18 cellular contexts compared by ENCODE assay signal in the genomic region with DNA sequence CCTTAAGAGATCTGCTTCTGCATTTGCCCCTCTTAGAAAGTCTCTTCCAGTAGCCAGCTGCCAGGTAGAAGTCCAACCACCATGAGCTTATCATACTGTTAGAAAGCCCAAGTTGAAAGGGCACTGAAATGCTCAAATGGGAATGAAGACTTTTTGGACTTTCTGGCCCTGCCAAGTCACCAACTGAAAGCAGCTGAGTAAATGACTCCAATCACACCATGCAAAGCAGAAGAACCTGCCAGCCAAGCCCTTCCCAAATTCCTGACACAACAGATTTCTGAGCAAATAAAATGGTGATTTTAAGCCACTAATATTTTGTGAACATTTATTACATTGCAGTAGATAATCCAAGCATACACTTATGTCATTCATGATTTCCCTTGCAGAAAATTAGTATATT. TPM values are rescaled to one million over a fixed set of nuclear protein-coding genes. Genes with fewer than 3 reads are reported as not detected.
DNase-seq lines count a peak whose midpoint lies in the region; ATAC-seq and TF ChIP-seq lines count a peak whose summit lies in the region.
"Had no signal": no experiment of that assay in that cellular context is flagged by ENCODE, and none has a peak within 500 bp of the region (broad histone marks: within the 10 kb centered on the region; RNA-seq: fewer than 3 reads in every experiment).

No MANE protein-coding gene starts in this region.

- H3K27me3 Mint-ChIP-seq in CD8-positive, alpha-beta memory T cell = peaks cover 4 to 6% of the 10 kb centered on the region in 2 donors
- H3K27me3 Mint-ChIP-seq in T-helper 17 cell (no peaks in the 10 kb centered on the region), immature natural killer cell (ENCODE audit: low read depth in 3 of 3) (peaks cover 2 to 17% (median 13%) of the 10 kb centered on the region in 3 donors), neural crest cell (ENCODE audit: low read depth) (peaks cover 41% of the 10 kb centered on the region)

- H3K36me3 Mint-ChIP-seq in CD8-positive, alpha-beta memory T cell = peaks cover 0 to 3% (median 0%) of the 10 kb centered on the region in 3 donors
- H3K36me3 Mint-ChIP-seq in T-helper 17 cell (ENCODE audit: low read depth) (no peaks in the 10 kb centered on the region), immature natural killer cell (no peaks in the 10 kb centered on the region), neural crest cell (ENCODE audit: low read depth) (no peaks in the 10 kb centered on the region)

- no peaks in the 10 kb centered on the region for H3K36me3 ChIP-seq in CD8-positive, alpha-beta memory T cell (ENCODE audit: insufficient read depth, low read length)
- H3K36me3 ChIP-seq: BE2C, Peyer's patch had no signal

- peak overlapping the region in 2 of 8 donors; percentile 15 to 25 for H3K27ac Mint-ChIP-seq in CD8-positive, alpha-beta memory T cell
- peak overlapping the region; percentile 0 for H3K27ac Mint-ChIP-seq in T-helper 17 cell
- no peak overlapping the region for H3K27ac Mint-ChIP-seq in immature natural killer cell
- H3K27ac Mint-ChIP-seq in neural crest cell (ENCODE audit: unreplicated experiment) = no peak overlapping the region
- H3K27ac Mint-ChIP-seq: HFFc6 had no signal

- no peak for TF ChIP-seq CTCF in neural crest cell (conservative IDR thresholded peaks at IDR 0.05)

- ATAC-seq in T-helper 17 cell (no peak), GM19395 (IDR thresholded peaks at IDR 0.05; ENCODE audit: unreplicated experiment) (no peak), GM21737 (IDR thresholded peaks at IDR 0.05; ENCODE audit: unreplicated experiment) (no peak)

- H3K4me3 Mint-ChIP-seq in CD8-positive, alpha-beta memory T cell = peak overlapping the region in 6 of 7 donors; percentile 7 to 71 (median 21)
- H3K4me3 Mint-ChIP-seq in T-helper 17 cell (no peak overlapping the region), immature natural killer cell (peak overlapping the region in 4 of 5 donors; percentile 2 to 29 (median 12)), neural crest cell (peak overlapping the region; percentile 79)
- H3K4me3 Mint-ChIP-seq: HFFc6 had no signal

- H3K9me3 ChIP-seq in CD8-positive, alpha-beta memory T cell (ENCODE audit: low read length) = no peaks in the 10 kb centered on the region
- no peaks in the 10 kb centered on the region for H3K9me3 ChIP-seq in T-helper 17 cell (ENCODE audit: control insufficient read depth, low read length, poor library complexity, severe bottlenecking)
- H3K9me3 ChIP-seq: BE2C, Peyer's patch had no signal

- H3K4me1 Mint-ChIP-seq in CD8-positive, alpha-beta memory T cell = peaks cover 14 to 28% (median 17%) of the 10 kb centered on the region in 3 donors
- H3K4me1 Mint-ChIP-seq in T-helper 17 cell (peaks cover 27% of the 10 kb centered on the region), immature natural killer cell (peaks cover 16 to 26% of the 10 kb centered on the region in 2 donors), neural crest cell (peaks cover 20% of the 10 kb centered on the region)

- DNase-seq in CD8-positive, alpha-beta memory T cell = no peak
- DNase-seq in T-helper 17 cell = no peak
- DNase-seq in immature natural killer cell = no peak
- no peak for DNase-seq in neural crest cell (ENCODE audit: low read depth, low spot score)
- DNase-seq in NAMALWA (ENCODE audit: low spot score) = no peak
- DNase-seq: BE2C, Caco-2, DMS153, HFFc6, Karpas-422, NCI-H1417, NCI-H1694 treated with DMSO at 0.1 percent for 48 hours, NCI-H2081 treated with DMSO at 0.1 percent for 48 hours, NCI-H2171 treated with DMSO at 0.1 percent for 48 hours, NCI-H524 treated with DMSO at 0.1 percent for 48 hours, Peyer's patch had no signal

- CTCF ChIA-PET in CD8-positive, alpha-beta memory T cell (lab: Charles Lee) = interaction anchor here (1.2 to 1.4 kb wide), 2 partner anchors 11 to 60 kb away, joined by 3 to 5 read pairs; no protein-coding TSS in a partner anchor

- peaks cover 15% of the 10 kb centered on the region for H3K4me1 ChIP-seq in CD8-positive, alpha-beta memory T cell (ENCODE audit: insufficient read depth, low read length)
- H3K4me1 ChIP-seq: BE2C had no signal

- no peaks in the 10 kb centered on the region for H3K9me3 Mint-ChIP-seq in CD8-positive, alpha-beta memory T cell
- peaks cover 0 to 2% (median 0%) of the 10 kb centered on the region in 6 donors for H3K9me3 Mint-ChIP-seq in immature natural killer cell
- H3K9me3 Mint-ChIP-seq in neural crest cell = no peaks in the 10 kb centered on the region

- H3K27me3 ChIP-seq in CD8-positive, alpha-beta memory T cell (ENCODE audit: insufficient read depth, low read length, poor library complexity, severe bottlenecking) = no peaks in the 10 kb centered on the region
- H3K27me3 ChIP-seq: Peyer's patch had no signal

- no peak overlapping the region for H3K27ac ChIP-seq in CD8-positive, alpha-beta memory T cell (ENCODE audit: low read depth, low read length)
- H3K27ac ChIP-seq: Peyer's patch had no signal

- POLR2A ChIA-PET in CD8-positive, alpha-beta memory T cell (lab: Charles Lee) = no interaction called here

- no peak overlapping the region for H3K4me3 ChIP-seq in CD8-positive, alpha-beta memory T cell (ENCODE audit: low read length)
- H3K4me3 ChIP-seq: Peyer's patch had no signal

RNA-seq across cellular contexts. Expression of a gene that starts 2.1 kb away (rescaled TPM):
- 1 to 10 TPM; 3.3 to 4.1 TPM for total RNA-seq in CD8-positive, alpha-beta memory T cell
- polyA plus RNA-seq in CD8-positive, alpha-beta memory T cell = 3.3 TPM
- total RNA-seq in T-helper 17 cell = 10 to 100 TPM in 1 of 2 donors, 1 to 10 TPM in 1; 6.3 to 16.4 TPM
- polyA plus RNA-seq in immature natural killer cell = 1 to 10 TPM in 2 of 3 donors, not detected in 1; 1.8 to 2.0 TPM
- total RNA-seq in neural crest cell = 4.4 TPM in 2 replicates
- total RNA-seq: HFFc6 had no signal
